Comparison of ENCODE assay signal across 9 cellular contexts in the genomic region with DNA sequence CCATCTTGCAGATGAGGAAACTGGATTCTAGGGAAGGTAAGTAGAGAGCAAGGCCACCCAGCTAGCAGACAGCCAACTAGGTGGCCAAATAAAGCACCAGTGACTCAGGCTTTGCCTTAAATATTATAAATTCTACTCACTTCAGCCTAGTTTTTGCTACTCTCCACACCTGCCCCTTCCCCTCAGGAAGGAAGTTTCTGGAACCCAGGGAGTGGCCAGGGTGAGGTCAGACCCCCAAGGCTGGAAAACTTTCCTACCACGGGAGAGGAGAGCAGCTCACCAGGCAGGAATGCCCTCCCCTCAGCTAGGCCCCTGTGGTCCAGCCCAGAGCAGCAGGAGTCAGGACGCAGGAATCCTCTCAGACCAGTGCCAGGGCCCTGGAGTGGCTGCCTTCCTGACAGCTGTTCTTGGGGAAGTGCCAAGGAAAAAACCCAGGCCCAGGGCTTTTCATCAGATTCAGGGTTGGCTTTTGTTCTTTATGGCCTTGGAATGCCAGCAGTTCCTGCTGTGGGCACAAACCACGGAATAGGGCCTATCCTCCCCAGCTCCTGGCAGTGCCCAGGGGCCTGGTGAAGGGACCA. TPM values are rescaled to one million over a fixed set of nuclear protein-coding genes. Genes with fewer than 3 reads are reported as not detected.
A peak's percentile ranks its signal among the peaks of the same experiment; 100 is the strongest.
DNase-seq lines count a peak whose midpoint lies in the region; ATAC-seq and TF ChIP-seq lines count a peak whose summit lies in the region.
"Had no signal": no experiment of that assay in that cellular context is flagged by ENCODE, and none has a peak within 500 bp of the region (broad histone marks: within the 10 kb centered on the region; RNA-seq: fewer than 3 reads in every experiment).

No MANE protein-coding gene starts in this region.

- peaks cover 9% of the 10 kb centered on the region for H3K27me3 ChIP-seq in left ventricle myocardium inferior (ENCODE audit: low read depth)
- H3K27me3 ChIP-seq in sigmoid colon = peaks cover 0 to under 1% (median under 1%) of the 10 kb centered on the region in 3 donors

- H3K9me3 ChIP-seq in left ventricle myocardium inferior (replicated peaks) = no peaks in the 10 kb centered on the region
- H3K9me3 ChIP-seq in sigmoid colon = no peaks in the 10 kb centered on the region

- TF ChIP-seq CTCF in left ventricle myocardium inferior (IDR thresholded peaks at IDR 0.05; ENCODE audit: borderline replicate concordance) (no peak), sigmoid colon (IDR thresholded peaks at IDR 0.05) (no peak)

- ATAC-seq in HG03460 (IDR thresholded peaks at IDR 0.05; ENCODE audit: unreplicated experiment) (no peak), HG02970 (IDR thresholded peaks at IDR 0.05; ENCODE audit: low FRiP score, unreplicated experiment) (no peak)

- H3K4me1 ChIP-seq in left ventricle myocardium inferior = peaks cover 21% of the 10 kb centered on the region
- H3K4me1 ChIP-seq in sigmoid colon = peaks cover 0 to 31% (median 29%) of the 10 kb centered on the region in 4 donors

- H3K27ac ChIP-seq in left ventricle myocardium inferior (replicated peaks) (peak overlapping the region; percentile 69), sigmoid colon (peak overlapping the region; percentile 71 to 86 (median 81))

- TF ChIP-seq POLR2A in sigmoid colon (IDR thresholded peaks at IDR 0.05) = no peak

- intact Hi-C loops in left ventricle myocardium inferior (cut with micrococcal nuclease) (no loop called here), sigmoid colon (cut with DNase I) (no loop called here)

- 11 to 54% methylated on average over 3 of the region's 3 CpGs for WGBS in sigmoid colon, 2 donors

- TF ChIP-seq EP300 in sigmoid colon (IDR thresholded peaks at IDR 0.05) = peak in 1 of 4 donors; percentile 73

- H3K36me3 ChIP-seq in left ventricle myocardium inferior (no peaks in the 10 kb centered on the region), sigmoid colon (no peaks in the 10 kb centered on the region)

- no peak overlapping the region for H3K4me3 ChIP-seq in left ventricle myocardium inferior
- H3K4me3 ChIP-seq in sigmoid colon = no peak overlapping the region

- peak; percentile 70 for DNase-seq in GM04504 (ENCODE audit: low read depth)
- DNase-seq in UCSD-AML1 (lab: John Stamatoyannopoulos, UW; ENCODE audit: unreplicated experiment) = peak; percentile 47
- peak; percentile 50 for DNase-seq in left ventricle myocardium inferior
- peak; percentile 82 for DNase-seq in sigmoid colon
- no peak for DNase-seq in NK-92 treated with Interleukin-12 subunit alpha and Interleukin-12 subunit beta, amount 100 ng/mL, for 24 hours (lab: John Stamatoyannopoulos, UW)
- no peak for DNase-seq in NCI-H82 (lab: John Stamatoyannopoulos, UW)
- DNase-seq: naive B cell had no signal

RNA-seq across cellular contexts. Expression of a gene that starts 5.1 kb away (rescaled TPM):
- total RNA-seq in left ventricle myocardium inferior = 0.44 TPM
- under 1 TPM in 3 of 4 donors, not detected in 1; 0.41 to 0.71 (median 0.55) TPM for total RNA-seq in sigmoid colon
- polyA plus RNA-seq in sigmoid colon = 10 to 100 TPM in 1 of 3 donors, 1 to 10 TPM in 2; 1.1 to 10.8 (median 2.5) TPM

Comparison
In these comparisons a context has a peak if more than half of its experiments do, and no peak if none do; other contexts are left out.
1. DNase-seq: peak in GM04504 (single experiment), UCSD-AML1 (single experiment), left ventricle myocardium inferior (single experiment) and sigmoid colon (single experiment); none in NK-92 treated with Interleukin-12 subunit alpha and Interleukin-12 subunit beta, amount 100 ng/mL, for 24 hours (single experiment) and NCI-H82 (single experiment).